Comparison of ENCODE assay signal across 1 cellular context in the genomic region with DNA sequence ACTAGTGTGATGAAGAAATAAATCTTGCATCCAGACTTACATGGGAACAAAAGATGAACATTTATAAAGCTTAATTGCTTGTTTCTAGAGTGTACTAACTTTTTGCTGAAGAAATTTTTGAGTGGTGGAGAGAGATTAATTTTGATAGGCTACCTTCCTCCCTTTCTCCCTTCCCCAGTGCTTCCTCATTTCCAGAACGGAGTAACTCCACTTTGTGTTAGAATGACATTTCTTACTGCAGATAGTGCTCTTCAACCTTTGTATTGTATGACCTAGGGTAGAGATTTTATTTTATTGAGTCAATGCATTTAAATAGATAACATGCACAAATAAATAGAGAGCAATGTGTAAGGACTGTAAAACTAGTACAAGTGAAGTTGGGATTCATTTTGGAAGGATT.
TF ChIP-seq lines count a peak whose summit lies in the region.

No MANE protein-coding gene starts in this region.

TF ChIP-seq in GM23338, 12 proteins besides CTCF, POLR2A, EP300 and RAD21 (continued from another document):
- TF ChIP-seq JUNB (IDR thresholded peaks at IDR 0.05; ENCODE audit: unreplicated experiment) (no peak), ZNF331 (CRISPR knock-in tag; IDR thresholded peaks at IDR 0.05; ENCODE audit: low read depth) (no peak), CREB1 (CRISPR knock-in tag; IDR thresholded peaks at IDR 0.05; ENCODE audit: low read depth) (no peak), POLR2AphosphoS5 (IDR thresholded peaks at IDR 0.05; ENCODE audit: low read depth) (no peak), EZH2 (IDR thresholded peaks at IDR 0.05; ENCODE audit: low read depth, unreplicated experiment) (no peak), ZNF114 (CRISPR knock-in tag; IDR thresholded peaks at IDR 0.05) (no peak), NANOG (IDR thresholded peaks at IDR 0.05; ENCODE audit: borderline replicate concordance) (no peak)
- TF ChIP-seq, protein P1, sequence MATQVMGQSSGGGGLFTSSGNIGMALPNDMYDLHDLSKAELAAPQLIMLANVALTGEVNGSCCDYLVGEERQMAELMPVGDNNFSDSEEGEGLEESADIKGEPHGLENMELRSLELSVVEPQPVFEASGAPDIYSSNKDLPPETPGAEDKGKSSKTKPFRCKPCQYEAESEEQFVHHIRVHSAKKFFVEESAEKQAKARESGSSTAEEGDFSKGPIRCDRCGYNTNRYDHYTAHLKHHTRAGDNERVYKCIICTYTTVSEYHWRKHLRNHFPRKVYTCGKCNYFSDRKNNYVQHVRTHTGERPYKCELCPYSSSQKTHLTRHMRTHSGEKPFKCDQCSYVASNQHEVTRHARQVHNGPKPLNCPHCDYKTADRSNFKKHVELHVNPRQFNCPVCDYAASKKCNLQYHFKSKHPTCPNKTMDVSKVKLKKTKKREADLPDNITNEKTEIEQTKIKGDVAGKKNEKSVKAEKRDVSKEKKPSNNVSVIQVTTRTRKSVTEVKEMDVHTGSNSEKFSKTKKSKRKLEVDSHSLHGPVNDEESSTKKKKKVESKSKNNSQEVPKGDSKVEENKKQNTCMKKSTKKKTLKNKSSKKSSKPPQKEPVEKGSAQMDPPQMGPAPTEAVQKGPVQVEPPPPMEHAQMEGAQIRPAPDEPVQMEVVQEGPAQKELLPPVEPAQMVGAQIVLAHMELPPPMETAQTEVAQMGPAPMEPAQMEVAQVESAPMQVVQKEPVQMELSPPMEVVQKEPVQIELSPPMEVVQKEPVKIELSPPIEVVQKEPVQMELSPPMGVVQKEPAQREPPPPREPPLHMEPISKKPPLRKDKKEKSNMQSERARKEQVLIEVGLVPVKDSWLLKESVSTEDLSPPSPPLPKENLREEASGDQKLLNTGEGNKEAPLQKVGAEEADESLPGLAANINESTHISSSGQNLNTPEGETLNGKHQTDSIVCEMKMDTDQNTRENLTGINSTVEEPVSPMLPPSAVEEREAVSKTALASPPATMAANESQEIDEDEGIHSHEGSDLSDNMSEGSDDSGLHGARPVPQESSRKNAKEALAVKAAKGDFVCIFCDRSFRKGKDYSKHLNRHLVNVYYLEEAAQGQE (IDR thresholded peaks at IDR 0.05; ENCODE audit: unreplicated experiment): no peak
TF ChIP-seq in GM23338: peak in this region for 0.
